15 cellular contexts compared by ENCODE assay signal in the genomic region with DNA sequence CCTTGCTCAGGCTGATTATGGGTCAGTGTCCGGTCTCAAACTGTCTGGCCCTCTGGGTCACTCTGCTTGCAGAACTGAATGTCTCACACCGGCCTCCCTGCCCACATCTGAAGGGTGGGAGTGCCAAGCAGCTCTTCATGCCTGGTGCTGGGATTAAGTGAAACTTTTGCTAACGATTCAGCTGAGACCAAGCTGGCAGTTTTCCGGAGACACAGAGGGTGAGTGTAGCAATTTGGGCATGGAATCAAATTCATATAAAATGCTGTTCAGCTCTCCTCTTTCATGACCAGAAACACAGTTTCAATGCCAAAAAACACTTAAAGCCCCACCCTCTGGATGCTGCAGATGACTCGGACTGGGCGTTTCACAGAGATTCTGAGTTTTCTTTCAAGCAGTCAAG.
DNase-seq lines count a peak whose midpoint lies in the region; ATAC-seq and TF ChIP-seq lines count a peak whose summit lies in the region.
"Had no signal": no experiment of that assay in that cellular context is flagged by ENCODE, and none has a peak within 500 bp of the region (broad histone marks: within the 10 kb centered on the region; RNA-seq: fewer than 3 reads in every experiment).

No MANE protein-coding gene starts in this region.

- H3K27me3 ChIP-seq in NT2/D1 (ENCODE audit: insufficient read depth, insufficient read length), result no peaks in the 10 kb centered on the region
- H3K27me3 ChIP-seq: Peyer's patch had no signal

- no peak overlapping the region for H3K4me3 ChIP-seq in AG09309 (ENCODE audit: control insufficient read depth, low read depth, low read length)
- H3K4me3 ChIP-seq in NT2/D1 (ENCODE audit: insufficient read length, low read depth), result no peak overlapping the region
- H3K4me3 ChIP-seq: Peyer's patch had no signal

- H3K9me3 ChIP-seq in NT2/D1 (ENCODE audit: insufficient read depth, low read length), result no peaks in the 10 kb centered on the region; the same call in 1 of the 2 replicates
- H3K9me3 ChIP-seq: Peyer's patch had no signal

- no peak for ATAC-seq in HG02884 (IDR thresholded peaks at IDR 0.05; ENCODE audit: unreplicated experiment)
- no peak for ATAC-seq in stimulated activated naive CD8-positive, alpha-beta T cell treated with anti-CD3 and anti-CD28 coated beads, Interleukin-15, amount 100 ng/mL, for 72 hours
- ATAC-seq: activated CD8-positive, alpha-beta memory T cell treated with anti-CD3 and anti-CD28 coated beads, Interleukin-2, amount 10 ng/mL, durations not matched to agents 7 days and 5 days had no signal

- H3K27ac Mint-ChIP-seq in stimulated activated naive CD8-positive, alpha-beta T cell treated with anti-CD3 and anti-CD28 coated beads, Interleukin-15, amount 100 ng/mL, for 72 hours, result no peak overlapping the region
- H3K27ac Mint-ChIP-seq: activated CD8-positive, alpha-beta memory T cell treated with anti-CD3 and anti-CD28 coated beads, Interleukin-2, amount 10 ng/mL, durations not matched to agents 7 days and 5 days; activated naive CD8-positive, alpha-beta T cell treated with anti-CD3 and anti-CD28 coated beads, Interleukin-2, amount 10 ng/mL, durations not matched to agents 7 days and 5 days; B cell; type B pancreatic cell had no signal

- H3K4me1 Mint-ChIP-seq in stimulated activated naive CD8-positive, alpha-beta T cell treated with anti-CD3 and anti-CD28 coated beads, Interleukin-15, amount 100 ng/mL, for 72 hours, result no peaks in the 10 kb centered on the region
- H3K4me1 Mint-ChIP-seq: activated CD8-positive, alpha-beta memory T cell treated with anti-CD3 and anti-CD28 coated beads, Interleukin-2, amount 10 ng/mL, durations not matched to agents 7 days and 5 days; activated naive CD8-positive, alpha-beta T cell treated with anti-CD3 and anti-CD28 coated beads, Interleukin-2, amount 10 ng/mL, durations not matched to agents 7 days and 5 days; B cell had no signal

- no peaks in the 10 kb centered on the region for H3K9me3 Mint-ChIP-seq in stimulated activated naive CD8-positive, alpha-beta T cell treated with anti-CD3 and anti-CD28 coated beads, Interleukin-15, amount 100 ng/mL, for 72 hours
- H3K9me3 Mint-ChIP-seq: activated naive CD8-positive, alpha-beta T cell treated with anti-CD3 and anti-CD28 coated beads, Interleukin-2, amount 10 ng/mL, durations not matched to agents 7 days and 5 days had no signal

- H3K4me3 Mint-ChIP-seq in stimulated activated naive CD8-positive, alpha-beta T cell treated with anti-CD3 and anti-CD28 coated beads, Interleukin-15, amount 100 ng/mL, for 72 hours, result no peak overlapping the region
- H3K4me3 Mint-ChIP-seq: activated CD8-positive, alpha-beta memory T cell treated with anti-CD3 and anti-CD28 coated beads, Interleukin-2, amount 10 ng/mL, durations not matched to agents 7 days and 5 days; activated naive CD8-positive, alpha-beta T cell treated with anti-CD3 and anti-CD28 coated beads, Interleukin-2, amount 10 ng/mL, durations not matched to agents 7 days and 5 days; B cell; mesothelial cell of epicardium; type B pancreatic cell had no signal

- H3K4me1 ChIP-seq in NT2/D1 (ENCODE audit: insufficient read depth, insufficient read length), result peaks cover 8% of the 10 kb centered on the region

- no peaks in the 10 kb centered on the region for H3K36me3 ChIP-seq in NT2/D1 (ENCODE audit: insufficient read depth, insufficient read length, low read length)
- H3K36me3 ChIP-seq: Peyer's patch had no signal

- peaks cover 52% of the 10 kb centered on the region for H3K27me3 Mint-ChIP-seq in stimulated activated naive CD8-positive, alpha-beta T cell treated with anti-CD3 and anti-CD28 coated beads, Interleukin-15, amount 100 ng/mL, for 72 hours
- H3K27me3 Mint-ChIP-seq: type B pancreatic cell had no signal

- H3K9ac ChIP-seq in NT2/D1 (ENCODE audit: insufficient read length, low read depth), result peak overlapping the region; percentile 25

- DNase-seq in AG09309 (ENCODE audit: low read depth) (peak; percentile 86), NT2/D1 (ENCODE audit: low read depth, low spot score) (no peak), fibroblast of peridontal ligament (ENCODE audit: extremely low read depth) (peak; percentile 95), pons (ENCODE audit: low spot score) (peak; percentile 6), NCI-H345 (lab: John Stamatoyannopoulos, UW) (no peak)
- DNase-seq in central memory CD4-positive, alpha-beta T cell, result no peak
- DNase-seq in stimulated activated naive CD8-positive, alpha-beta T cell treated with anti-CD3 and anti-CD28 coated beads, Interleukin-15, amount 100 ng/mL, for 72 hours, result no peak
- DNase-seq: activated CD8-positive, alpha-beta memory T cell treated with anti-CD3 and anti-CD28 coated beads, Interleukin-2, amount 10 ng/mL, durations not matched to agents 7 days and 5 days; activated naive CD8-positive, alpha-beta T cell treated with anti-CD3 and anti-CD28 coated beads, Interleukin-2, amount 10 ng/mL, durations not matched to agents 7 days and 5 days; effector CD4-positive, alpha-beta T cell; Peyer's patch had no signal

- TF ChIP-seq CTCF in AG09309 (IDR thresholded peaks at IDR 0.05; ENCODE audit: control insufficient read depth, insufficient read depth, low read depth, low read length, missing control alignments), result no peak

Comparison
In these comparisons a context has a peak if more than half of its experiments do, and no peak if none do; other contexts are left out.
1. DNase-seq: peak in AG09309 (single experiment), fibroblast of peridontal ligament (single experiment) and pons (single experiment); none in NT2/D1 (single experiment), central memory CD4-positive, alpha-beta T cell (single experiment), stimulated activated naive CD8-positive, alpha-beta T cell treated with anti-CD3 and anti-CD28 coated beads, Interleukin-15, amount 100 ng/mL, for 72 hours (0 of 2) and NCI-H345 (single experiment).